Comparison of ENCODE assay signal across 8 cellular contexts in the genomic region with DNA sequence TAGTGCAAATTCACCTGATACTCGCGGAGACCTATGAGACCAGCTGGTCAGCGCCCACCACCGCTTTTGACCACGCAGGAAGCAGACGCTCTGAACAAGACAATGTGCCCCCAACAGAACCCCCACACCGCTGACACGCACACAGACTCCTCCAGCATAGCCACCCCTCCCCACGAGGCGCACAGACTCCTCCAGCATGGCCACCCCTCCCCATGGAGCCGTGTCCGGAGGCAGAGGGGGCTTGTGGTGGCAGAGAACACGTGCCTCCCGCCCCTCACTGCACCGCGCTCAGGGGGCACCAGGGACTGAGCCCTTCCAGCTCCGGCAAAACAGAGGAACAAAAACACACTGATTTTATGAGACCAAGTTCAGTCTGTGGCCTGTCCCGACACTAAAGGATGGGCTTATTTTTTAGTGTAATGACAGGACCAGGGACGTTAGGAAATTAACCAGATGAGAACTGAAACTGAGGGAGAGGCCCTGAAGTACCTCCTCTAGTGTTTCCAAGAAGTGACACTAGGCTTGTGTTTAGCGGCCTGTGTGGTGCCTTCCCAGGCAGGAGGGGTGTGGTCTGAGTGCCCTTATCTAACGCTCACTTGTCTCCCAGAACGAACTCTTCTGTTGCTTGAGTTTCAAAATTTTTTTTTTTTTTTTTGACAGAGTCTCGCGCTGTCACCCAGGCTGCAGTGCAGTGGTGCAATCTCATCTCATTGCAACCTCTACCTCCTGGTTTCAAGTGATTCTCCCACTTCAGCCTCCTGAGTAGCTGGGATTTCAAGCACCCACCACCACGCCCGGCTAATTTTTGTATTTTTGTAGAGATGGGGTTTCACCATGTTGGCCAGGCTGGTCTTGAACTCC.
DNase-seq lines count a peak whose midpoint lies in the region; ATAC-seq lines count a peak whose summit lies in the region.

No MANE protein-coding gene starts in this region.

- peaks cover 5% of the 10 kb centered on the region for H3K27me3 Mint-ChIP-seq in activated naive CD4-positive, alpha-beta T cell treated with anti-CD3 and anti-CD28 coated beads, Interleukin-2, amount 10 ng/mL, durations not matched to agents 7 days and 5 days

- peaks cover 10% of the 10 kb centered on the region for H3K9me3 Mint-ChIP-seq in activated naive CD4-positive, alpha-beta T cell treated with anti-CD3 and anti-CD28 coated beads, Interleukin-2, amount 10 ng/mL, durations not matched to agents 7 days and 5 days
- no peaks in the 10 kb centered on the region for H3K9me3 Mint-ChIP-seq in stimulated activated effector memory CD8-positive, alpha-beta T cell treated with anti-CD3 and anti-CD28 coated beads, Interleukin-12 subunit alpha, Interleukin-12 subunit beta, amount 100 ng/mL, for 72 hours

- H3K4me1 Mint-ChIP-seq in activated naive CD4-positive, alpha-beta T cell treated with anti-CD3 and anti-CD28 coated beads, Interleukin-2, amount 10 ng/mL, durations not matched to agents 7 days and 5 days: peaks cover 43% of the 10 kb centered on the region
- H3K4me1 Mint-ChIP-seq in stimulated activated effector memory CD8-positive, alpha-beta T cell treated with anti-CD3 and anti-CD28 coated beads, Interleukin-12 subunit alpha, Interleukin-12 subunit beta, amount 100 ng/mL, for 72 hours: peaks cover 18% of the 10 kb centered on the region

- CTCF ChIA-PET in activated naive CD4-positive, alpha-beta T cell treated with anti-CD3 and anti-CD28 coated beads, Interleukin-2, amount 10 ng/mL, durations not matched to agents 7 days and 5 days (lab: Charles Lee): interaction anchor here (1.9 kb wide), 1 partner anchor 32 kb away, joined by 4 read pairs; no protein-coding TSS in a partner anchor

- peak overlapping the region; percentile 64 for H3K4me3 Mint-ChIP-seq in activated naive CD4-positive, alpha-beta T cell treated with anti-CD3 and anti-CD28 coated beads, Interleukin-2, amount 10 ng/mL, durations not matched to agents 7 days and 5 days
- H3K4me3 Mint-ChIP-seq in stimulated activated effector memory CD8-positive, alpha-beta T cell treated with anti-CD3 and anti-CD28 coated beads, Interleukin-12 subunit alpha, Interleukin-12 subunit beta, amount 100 ng/mL, for 72 hours: peak overlapping the region; percentile 52

- peak; percentile 83 for DNase-seq in activated naive CD4-positive, alpha-beta T cell treated with anti-CD3 and anti-CD28 coated beads, Interleukin-2, amount 10 ng/mL, durations not matched to agents 7 days and 5 days
- no peak for DNase-seq in activated naive CD4-positive, alpha-beta T cell treated with anti-CD3 and anti-CD28 coated beads, Interleukin-2, amount 50 U/mL, for 16 hours
- peak; percentile 50 to 61 for DNase-seq in activated CD4-positive, alpha-beta T cell treated with anti-CD3 and anti-CD28 coated beads, Interleukin-2, amount 50 U/mL, for 48 hours
- peak in 1 of 2 donors; percentile 61 for DNase-seq in stimulated activated effector memory CD8-positive, alpha-beta T cell treated with anti-CD3 and anti-CD28 coated beads, Interleukin-12 subunit alpha, Interleukin-12 subunit beta, amount 100 ng/mL, for 72 hours (ENCODE audit: low spot score in 2 of 2)
- DNase-seq in GM03348 (ENCODE audit: low spot score): no peak
- no peak for DNase-seq in COLO668 (lab: John Stamatoyannopoulos, UW; ENCODE audit: unreplicated experiment)
- DNase-seq in NCI-H524 (lab: John Stamatoyannopoulos, UW): no peak

- H3K27ac Mint-ChIP-seq in activated naive CD4-positive, alpha-beta T cell treated with anti-CD3 and anti-CD28 coated beads, Interleukin-2, amount 10 ng/mL, durations not matched to agents 7 days and 5 days: peak overlapping the region; percentile 93
- H3K27ac Mint-ChIP-seq in stimulated activated effector memory CD8-positive, alpha-beta T cell treated with anti-CD3 and anti-CD28 coated beads, Interleukin-12 subunit alpha, Interleukin-12 subunit beta, amount 100 ng/mL, for 72 hours: peak overlapping the region; percentile 68

- peaks cover 8% of the 10 kb centered on the region for H3K36me3 Mint-ChIP-seq in activated naive CD4-positive, alpha-beta T cell treated with anti-CD3 and anti-CD28 coated beads, Interleukin-2, amount 10 ng/mL, durations not matched to agents 7 days and 5 days
- H3K36me3 Mint-ChIP-seq in stimulated activated effector memory CD8-positive, alpha-beta T cell treated with anti-CD3 and anti-CD28 coated beads, Interleukin-12 subunit alpha, Interleukin-12 subunit beta, amount 100 ng/mL, for 72 hours: no peaks in the 10 kb centered on the region

- ATAC-seq in HG03159 (IDR thresholded peaks at IDR 0.05; ENCODE audit: unreplicated experiment): peak; percentile 48
- peak; percentile 90 for ATAC-seq in stimulated activated effector memory CD8-positive, alpha-beta T cell treated with anti-CD3 and anti-CD28 coated beads, Interleukin-12 subunit alpha, Interleukin-12 subunit beta, amount 100 ng/mL, for 72 hours

Comparison
In these comparisons a context has a peak if more than half of its experiments do, and no peak if none do; other contexts are left out.
1. DNase-seq: peak in activated naive CD4-positive, alpha-beta T cell treated with anti-CD3 and anti-CD28 coated beads, Interleukin-2, amount 10 ng/mL, durations not matched to agents 7 days and 5 days (single experiment) and activated CD4-positive, alpha-beta T cell treated with anti-CD3 and anti-CD28 coated beads, Interleukin-2, amount 50 U/mL, for 48 hours (2 of 2); none in activated naive CD4-positive, alpha-beta T cell treated with anti-CD3 and anti-CD28 coated beads, Interleukin-2, amount 50 U/mL, for 16 hours (single experiment), GM03348 (single experiment), COLO668 (single experiment) and NCI-H524 (0 of 2).